Comparison of ENCODE assay signal across 8 cellular contexts in genomic region chr10:14879055-14879800, GRCh38. TPM values are rescaled to one million over a fixed set of nuclear protein-coding genes. Genes with fewer than 3 reads are reported as not detected.
DNase-seq lines count a peak whose midpoint lies in the region; ATAC-seq and TF ChIP-seq lines count a peak whose summit lies in the region.

No MANE protein-coding gene starts in this region.

- in situ Hi-C loops in SK-MEL-5 (cut with HindIII; ENCODE audit: low pct_unique_long_range_greater_than_20kb, low sequenced_read_pairs), result no loop called here

- no peaks in the 10 kb centered on the region for H3K36me3 ChIP-seq in ascending aorta

- H3K27me3 ChIP-seq in ascending aorta, result no peaks in the 10 kb centered on the region

- H3K4me1 ChIP-seq in ascending aorta, result peaks cover 0 to 4% of the 10 kb centered on the region in 2 donors

- H3K4me3 ChIP-seq in ascending aorta (peak overlapping the region; percentile 79 to 92), iPS-11a (ENCODE audit: low read depth, low read length) (peak overlapping the region; percentile 92)

- intact Hi-C loops in ascending aorta (cut with DNase I), result loop anchor here (2.0 kb wide), 3 partner anchors 218 to 290 kb away; partner anchors contain the start of genes NMT2 and RPP38

- peak overlapping the region; percentile 85 to 92 for H3K27ac ChIP-seq in ascending aorta

- DNase-seq in activated T-cell treated with anti-CD3 and anti-CD28 coated beads for 1 hour (ENCODE audit: low read depth) (peak; percentile 12), SK-MEL-5 (ENCODE audit: low read depth, low spot score) (peak; percentile 2), ascending aorta (ENCODE audit: low spot score in 2 of 2) (no peak), GF-D8 (lab: John Stamatoyannopoulos, UW) (no peak)
- DNase-seq in activated T-cell treated with anti-CD3 and anti-CD28 coated beads, Interleukin-2, amount 50 U/mL, for 1 hour, result no peak
- DNase-seq in stimulated activated CD4-positive, alpha-beta T cell treated with anti-CD3 and anti-CD28 coated beads, Interleukin-12 subunit alpha, Interleukin-12 subunit beta, amount 100 ng/mL, for 24 hours (ENCODE audit: low read depth in 2 of 2), result peak; percentile 18 to 31

- ATAC-seq in HG03097 (IDR thresholded peaks at IDR 0.05; ENCODE audit: low FRiP score, unreplicated experiment), result peak; percentile 23

- TF ChIP-seq CTCF in ascending aorta (IDR thresholded peaks at IDR 0.05), result no peak

- H3K9me3 ChIP-seq in ascending aorta, result no peaks in the 10 kb centered on the region

RNA-seq across cellular contexts. Expression of gene SUV39H2, which starts 0.6 kb away (rescaled TPM):
- total RNA-seq in SK-MEL-5 (2014; rRNA removed; shearing (Covaris generic)), result 15.1 and 17.4 TPM in 2 replicates
- 8.2 and 11.4 TPM in 2 replicates for polyA plus RNA-seq in SK-MEL-5 (2015; cell fraction: cytosol; rRNA removed)
- polyA plus RNA-seq in SK-MEL-5 (2015; cell fraction: nucleus; rRNA removed), result 11.7 and 19.2 TPM in 2 replicates
- not detected for total RNA-seq in ascending aorta

RNA-seq across cellular contexts. Expression of gene HSPA14, which starts 41.1 kb away (rescaled TPM):
- 25.6 and 28.2 TPM in 2 replicates for total RNA-seq in SK-MEL-5 (2014; rRNA removed; shearing (Covaris generic))
- polyA plus RNA-seq in SK-MEL-5 (2015; cell fraction: cytosol; rRNA removed), result 12.8 and 13.0 TPM in 2 replicates
- 28.7 and 29.7 TPM in 2 replicates for polyA plus RNA-seq in SK-MEL-5 (2015; cell fraction: nucleus; rRNA removed)
- 26.3 TPM for total RNA-seq in ascending aorta

RNA-seq across cellular contexts. Expression of gene MSANTD7, which starts 41.1 kb away (rescaled TPM):
- 20.9 and 21.6 TPM in 2 replicates for total RNA-seq in SK-MEL-5 (2014; rRNA removed; shearing (Covaris generic))
- polyA plus RNA-seq in SK-MEL-5 (2015; cell fraction: cytosol; rRNA removed), result 7.9 and 11.8 TPM in 2 replicates
- polyA plus RNA-seq in SK-MEL-5 (2015; cell fraction: nucleus; rRNA removed), result 10.7 and 10.8 TPM in 2 replicates
- total RNA-seq in ascending aorta, result 0.64 TPM

RNA-seq across cellular contexts. Expression of gene CDNF, which starts 41.4 kb away (rescaled TPM):
- 0.74 and 1.7 TPM in 2 replicates for total RNA-seq in SK-MEL-5 (2014; rRNA removed; shearing (Covaris generic))
- polyA plus RNA-seq in SK-MEL-5 (2015; cell fraction: cytosol; rRNA removed), result 1.1 and 1.5 TPM in 2 replicates
- 2.0 and 3.1 TPM in 2 replicates for polyA plus RNA-seq in SK-MEL-5 (2015; cell fraction: nucleus; rRNA removed)
- not detected for total RNA-seq in ascending aorta

Comparison
In these comparisons a context has a peak if more than half of its experiments do, and no peak if none do; other contexts are left out.
1. DNase-seq: peak in activated T-cell treated with anti-CD3 and anti-CD28 coated beads for 1 hour (single experiment), SK-MEL-5 (single experiment) and stimulated activated CD4-positive, alpha-beta T cell treated with anti-CD3 and anti-CD28 coated beads, Interleukin-12 subunit alpha, Interleukin-12 subunit beta, amount 100 ng/mL, for 24 hours (2 of 2); none in activated T-cell treated with anti-CD3 and anti-CD28 coated beads, Interleukin-2, amount 50 U/mL, for 1 hour (single experiment), ascending aorta (0 of 2) and GF-D8 (single experiment).
2. RNA of gene SUV39H2, which starts 0.6 kb away (total RNA-seq): 15.1 to 17.4 TPM in SK-MEL-5; not detected in ascending aorta (single experiment); every median in the first group is over 10 times any median in the second.
3. RNA of gene MSANTD7, which starts 41.1 kb away (total RNA-seq): 20.9 to 21.6 TPM in SK-MEL-5; 0.64 TPM in ascending aorta (single experiment); every median in the first group is over 10 times any median in the second.